In the genomic region with DNA sequence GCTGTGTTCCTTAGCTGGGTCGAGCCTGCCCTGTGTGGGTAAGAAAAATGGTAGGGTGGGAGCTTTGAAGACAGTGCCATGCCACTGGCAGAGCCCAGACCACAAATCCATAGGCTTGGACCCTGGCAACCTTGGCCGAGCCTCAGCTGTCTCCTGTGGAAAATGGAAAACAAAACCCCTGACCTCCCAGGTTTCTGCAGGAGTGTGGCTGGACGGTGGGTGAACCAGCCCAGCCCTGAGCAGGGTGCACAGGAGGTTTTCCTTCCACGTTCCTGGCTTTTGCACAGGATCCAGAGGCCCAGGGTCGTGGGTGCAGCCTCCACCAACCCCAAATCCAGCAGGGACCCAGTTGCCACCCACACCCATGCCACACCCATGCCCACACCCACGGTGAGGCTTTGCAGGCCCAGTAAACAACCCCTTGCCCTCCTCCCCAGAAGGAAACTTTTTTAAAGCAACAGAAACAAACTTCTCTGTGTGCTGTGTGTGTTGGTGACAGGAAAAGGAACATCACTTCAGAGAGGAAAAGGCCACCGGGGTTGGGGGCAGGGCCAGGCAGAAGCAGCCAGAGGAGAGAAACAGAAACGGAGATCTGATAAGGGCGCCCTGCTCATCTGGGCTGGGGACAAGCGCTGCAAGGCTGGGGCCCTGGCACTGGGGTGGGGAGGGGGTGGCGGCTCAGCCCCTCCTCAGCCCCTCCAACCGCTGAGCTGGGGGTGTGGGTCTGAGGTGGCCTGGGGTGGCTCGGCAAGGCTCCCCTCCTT, we compare ENCODE assay signal across 8 cellular contexts. TPM values are rescaled to one million over a fixed set of nuclear protein-coding genes. Genes with fewer than 3 reads are reported as not detected.
A peak's percentile ranks its signal among the peaks of the same experiment; 100 is the strongest.
DNase-seq lines count a peak whose midpoint lies in the region; ATAC-seq and TF ChIP-seq lines count a peak whose summit lies in the region.

No MANE protein-coding gene starts in this region.

- 37% methylated on average over 12 of the region's 13 CpGs for whole genome bisulfite sequencing in suprapubic skin

- H3K27ac ChIP-seq in suprapubic skin (no peak overlapping the region), foreskin keratinocyte (no peak overlapping the region)

- intact Hi-C loops in left colon (cut with DNase I, micrococcal nuclease): no loop called here

- H3K4me1 ChIP-seq in Loucy (ENCODE audit: insufficient read depth, low read length, poor library complexity, severe bottlenecking) (peaks cover 74% of the 10 kb centered on the region), suprapubic skin (peaks cover 22% of the 10 kb centered on the region), foreskin keratinocyte (no peaks in the 10 kb centered on the region)

- H2AFZ ChIP-seq in Loucy (ENCODE audit: low read length): no peak overlapping the region

- TF ChIP-seq EP300 in suprapubic skin (IDR thresholded peaks at IDR 0.05): no peak

- no peaks in the 10 kb centered on the region for H3K36me3 ChIP-seq in Loucy (ENCODE audit: insufficient read depth, low read length)
- H3K36me3 ChIP-seq in suprapubic skin: no peaks in the 10 kb centered on the region

- H3K27me3 ChIP-seq in Loucy (ENCODE audit: insufficient read depth, low read length, poor library complexity, severe bottlenecking): no peaks in the 10 kb centered on the region
- no peaks in the 10 kb centered on the region for H3K27me3 ChIP-seq in suprapubic skin
- H3K27me3 ChIP-seq in foreskin keratinocyte: peaks cover 19% of the 10 kb centered on the region

- H3K4me2 ChIP-seq in Loucy (ENCODE audit: low read depth, low read length, poor library complexity, severe bottlenecking): peak overlapping the region; percentile 82

- H3K79me2 ChIP-seq in Loucy (ENCODE audit: insufficient read depth, low read length): no peaks in the 10 kb centered on the region

- no peaks in the 10 kb centered on the region for H3K9me2 ChIP-seq in Loucy (replicated peaks; ENCODE audit: low read depth, low read length)

- no peaks in the 10 kb centered on the region for H4K20me1 ChIP-seq in Loucy (ENCODE audit: insufficient read depth, low read length, poor library complexity, severe bottlenecking)

- peak overlapping the region; percentile 78 for H3K9ac ChIP-seq in Loucy (ENCODE audit: low read depth, low read length, poor library complexity, severe bottlenecking)

- H3K9me3 ChIP-seq in Loucy (ENCODE audit: insufficient read depth, low read depth, low read length): no peaks in the 10 kb centered on the region
- H3K9me3 ChIP-seq in suprapubic skin: no peaks in the 10 kb centered on the region

- TF ChIP-seq POLR2A in suprapubic skin (IDR thresholded peaks at IDR 0.05): no peak

- H3F3A ChIP-seq in Loucy (ENCODE audit: low read depth): 0 out of 2 replicates have a peak, but pooled peaks cover 5% of the 10 kb centered on the region

- no peak for TF ChIP-seq CTCF in Loucy (conservative IDR thresholded peaks at IDR 0.05; ENCODE audit: low read length)
- no peak for TF ChIP-seq CTCF in suprapubic skin (IDR thresholded peaks at IDR 0.05)
- TF ChIP-seq CTCF in foreskin keratinocyte (conservative IDR thresholded peaks at IDR 0.05): no peak

- ATAC-seq in left colon (peak; percentile 38), GM18870 (IDR thresholded peaks at IDR 0.05; ENCODE audit: unreplicated experiment) (no peak), HG03135 (IDR thresholded peaks at IDR 0.05; ENCODE audit: unreplicated experiment) (no peak), HG03439 (IDR thresholded peaks at IDR 0.05; ENCODE audit: unreplicated experiment) (no peak), foreskin keratinocyte (no peak)

- peak; percentile 53 to 64 for DNase-seq in activated CD4-positive, alpha-beta T cell treated with anti-CD3 and anti-CD28 coated beads, Interleukin-2, amount 50 U/mL, for 48 hours
- DNase-seq in left colon (peak; percentile 57 to 68), suprapubic skin (ENCODE audit: low spot score in 2 of 2) (peak; percentile 59 to 69), foreskin keratinocyte (no peak)

- H3K4me3 ChIP-seq in Loucy (ENCODE audit: low read length, poor library complexity, severe bottlenecking) (peak overlapping the region; percentile 65), suprapubic skin (no peak overlapping the region)

RNA-seq across cellular contexts. Expression of gene ZMIZ1, which starts 20.7 kb away (rescaled TPM):
- total RNA-seq in left colon (10 to 100 TPM; 50.7 to 63.9 TPM), suprapubic skin (100 to 1,000 TPM in 1 of 4 donors, 10 to 100 TPM in 3; 71.9 to 104 (median 79.5) TPM), foreskin keratinocyte (9.5 and 16.6 TPM in 2 replicates)
- polyA plus RNA-seq in foreskin keratinocyte: 4.2 and 5.9 TPM in 2 replicates

Comparison
In these comparisons a context has a peak if more than half of its experiments do, and no peak if none do; other contexts are left out.
1. DNase-seq: peak in activated CD4-positive, alpha-beta T cell treated with anti-CD3 and anti-CD28 coated beads, Interleukin-2, amount 50 U/mL, for 48 hours (2 of 2), left colon (2 of 2) and suprapubic skin (2 of 2); none in foreskin keratinocyte (0 of 2).